ENCODE assay signal across 8 cellular contexts in genomic region chr1:24391882-24392603, GRCh38. TPM values are rescaled to one million over a fixed set of nuclear protein-coding genes. Genes with fewer than 3 reads are reported as not detected.
DNase-seq lines count a peak whose midpoint lies in the region; ATAC-seq, FAIRE-seq and TF ChIP-seq lines count a peak whose summit lies in the region.

No MANE protein-coding gene starts in this region.

- H3K4me1 ChIP-seq in Loucy (ENCODE audit: insufficient read depth, low read length, poor library complexity, severe bottlenecking) (no peaks in the 10 kb centered on the region), iPS DF 6.9 (ENCODE audit: control insufficient read depth, insufficient read depth, low read length) (no peaks in the 10 kb centered on the region)

- TF ChIP-seq CTCF in GM12872 (IDR thresholded peaks at IDR 0.05; ENCODE audit: insufficient read depth, low read depth, low read length) = peak; percentile 94
- TF ChIP-seq CTCF in Loucy (conservative IDR thresholded peaks at IDR 0.05; ENCODE audit: low read length) = peak; percentile 92
- peak; percentile 82 for TF ChIP-seq CTCF in astrocyte of the cerebellum (IDR thresholded peaks at IDR 0.05; ENCODE audit: low read depth, low read length, missing control alignments)

- in situ Hi-C loops in astrocyte of the cerebellum (cut with HindIII; ENCODE audit: low sequenced_read_pairs) = loop anchor here (5.0 kb wide), 3 partner anchors 85 to 245 kb away; no protein-coding TSS in a partner anchor

- H3K36me3 Mint-ChIP-seq in T-cell = peaks cover 4% of the 10 kb centered on the region

- no peaks in the 10 kb centered on the region for H3K9me3 Mint-ChIP-seq in T-cell

- peak; percentile 82 for FAIRE-seq in H54 (lab: Jason Lieb, UNC)

- WGBS in iPS DF 6.9 (ENCODE audit: insufficient coverage, insufficient read length) = no CpG with 5 or more reads among the region's 11 CpGs

- H3K27me3 ChIP-seq in Loucy (ENCODE audit: insufficient read depth, low read length, poor library complexity, severe bottlenecking) (no peaks in the 10 kb centered on the region), iPS DF 6.9 (ENCODE audit: control insufficient read depth, insufficient read depth, low read length) (no peaks in the 10 kb centered on the region)

- H3K4me2 ChIP-seq in Loucy (ENCODE audit: low read depth, low read length, poor library complexity, severe bottlenecking) = no peak overlapping the region

- ATAC-seq in T-cell (replicated peaks in 1 of 4) = peak; percentile 67 to 75 (median 72)

- H3F3A ChIP-seq in Loucy (ENCODE audit: low read depth) = no peaks in the 10 kb centered on the region

- H3K4me3 ChIP-seq in Loucy (ENCODE audit: low read length, poor library complexity, severe bottlenecking) (no peak overlapping the region), astrocyte of the cerebellum (ENCODE audit: low read depth, low read length) (no peak overlapping the region), iPS DF 6.9 (ENCODE audit: low read length) (no peak overlapping the region)

- no peaks in the 10 kb centered on the region for H3K9me3 ChIP-seq in Loucy (ENCODE audit: insufficient read depth, low read depth, low read length)
- H3K9me3 ChIP-seq in iPS DF 6.9 (ENCODE audit: control insufficient read depth, insufficient read depth, low read length) = no peaks in the 10 kb centered on the region

- CTCF ChIA-PET in T-cell (lab: Charles Lee) = interaction anchor here (0.5 to 5.0 kb wide), 41 partner anchors 8 to 443 kb away, joined by 3 to 196 read pairs (median 5); partner anchors contain the start of genes IFNLR1 (in 1 of the 2), NIPAL3 (in 1 of the 2) and STPG1 (in 1 of the 2)

- H3K36me3 ChIP-seq in Loucy (ENCODE audit: insufficient read depth, low read length) (no peaks in the 10 kb centered on the region), iPS DF 6.9 (ENCODE audit: control insufficient read depth, insufficient read depth, low read length) (no peaks in the 10 kb centered on the region)

- peak overlapping the region; percentile 96 to 98 for H3K27ac Mint-ChIP-seq in T-cell

- POLR2A ChIA-PET in T-cell (lab: Charles Lee) = interaction anchor here (0.6 to 0.9 kb wide), 2 partner anchors 193 to 230 kb away, joined by 3 to 4 read pairs; no protein-coding TSS in a partner anchor

- no peaks in the 10 kb centered on the region for H3K9me2 ChIP-seq in Loucy (replicated peaks; ENCODE audit: low read depth, low read length)

- H3K27ac ChIP-seq in iPS DF 6.9 (ENCODE audit: low read length) = no peak overlapping the region

- no peak overlapping the region for H3K9ac ChIP-seq in Loucy (ENCODE audit: low read depth, low read length, poor library complexity, severe bottlenecking)

- H3K4me1 Mint-ChIP-seq in T-cell = peaks cover 29 to 36% (median 30%) of the 10 kb centered on the region in 3 donors

- no peak for DNase-seq in H54 (ENCODE audit: insufficient read length, low spot score)
- peak in 29 of 34 experiments; percentile 12 to 69 (median 46) for DNase-seq in T-cell
- DNase-seq in astrocyte of the cerebellum (ENCODE audit: low read depth) = no peak
- DNase-seq in iPS DF 6.9 (ENCODE audit: low read depth, low spot score) = peak; percentile 68
- DNase-seq in stimulated activated CD4-positive, alpha-beta T cell treated with anti-CD3 and anti-CD28 coated beads, Interleukin-12 subunit alpha, Interleukin-12 subunit beta, amount 100 ng/mL, for 24 hours (ENCODE audit: low read depth in 2 of 2) = peak; percentile 24 to 64
- no peak for DNase-seq in NCI-H524 treated with DMSO at 0.1 percent for 48 hours (lab: John Stamatoyannopoulos, UW)

- no peaks in the 10 kb centered on the region for H3K27me3 Mint-ChIP-seq in T-cell

- H4K20me1 ChIP-seq in Loucy (ENCODE audit: insufficient read depth, low read length, poor library complexity, severe bottlenecking) = no peaks in the 10 kb centered on the region

- peak overlapping the region; percentile 68 to 83 (median 77) for H3K4me3 Mint-ChIP-seq in T-cell

- no peak for TF ChIP-seq POLR2A in H54 (IDR thresholded peaks at IDR 0.05; ENCODE audit: low read depth, low read length)

- no peaks in the 10 kb centered on the region for H3K79me2 ChIP-seq in Loucy (ENCODE audit: insufficient read depth, low read length)

- no peak overlapping the region for H2AFZ ChIP-seq in Loucy (ENCODE audit: low read length)

RNA-seq across cellular contexts. Expression of gene STPG1, which starts 21.5 kb away (rescaled TPM):
- 1 to 10 TPM; 3.4 to 5.6 (median 5.4) TPM for total RNA-seq in T-cell

RNA-seq across cellular contexts. Expression of gene NIPAL3, which starts 23.6 kb away (rescaled TPM):
- 10 to 100 TPM; 49.0 to 71.4 (median 59.7) TPM for total RNA-seq in T-cell

Comparison
In these comparisons a context has a peak if more than half of its experiments do, and no peak if none do; other contexts are left out.
1. DNase-seq: peak in T-cell (29 of 34), iPS DF 6.9 (single experiment) and stimulated activated CD4-positive, alpha-beta T cell treated with anti-CD3 and anti-CD28 coated beads, Interleukin-12 subunit alpha, Interleukin-12 subunit beta, amount 100 ng/mL, for 24 hours (2 of 2); none in H54 (single experiment), astrocyte of the cerebellum (single experiment) and NCI-H524 treated with DMSO at 0.1 percent for 48 hours (single experiment).
2. Peak in every context shown above with its lines, with median percentiles within 50 percentile points of each other: CTCF ChIP-seq.